ENCODE assay signal across 1 cellular context in genomic region chr19:41439441-41440222, GRCh38.
TF ChIP-seq lines count a peak whose summit lies in the region.

TSS of gene DMAC2 (minus strand) at chr19:41439912. CDS start at chr19:41439899, 13 bp downstream.

TF ChIP-seq in HepG2, 621 proteins besides CTCF, POLR2A, EP300 and RAD21 (continued from another document and continues in another):
- TF ChIP-seq, protein P1, sequence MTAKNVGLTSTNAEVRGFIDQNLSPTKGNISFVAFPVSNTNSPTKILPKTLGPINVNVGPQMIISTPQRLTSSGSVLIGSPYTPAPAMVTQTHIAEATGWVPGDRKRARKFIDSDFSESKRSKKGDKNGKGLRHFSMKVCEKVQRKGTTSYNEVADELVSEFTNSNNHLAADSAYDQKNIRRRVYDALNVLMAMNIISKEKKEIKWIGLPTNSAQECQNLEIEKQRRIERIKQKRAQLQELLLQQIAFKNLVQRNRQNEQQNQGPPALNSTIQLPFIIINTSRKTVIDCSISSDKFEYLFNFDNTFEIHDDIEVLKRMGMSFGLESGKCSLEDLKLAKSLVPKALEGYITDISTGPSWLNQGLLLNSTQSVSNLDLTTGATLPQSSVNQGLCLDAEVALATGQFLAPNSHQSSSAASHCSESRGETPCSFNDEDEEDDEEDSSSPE (CRISPR knock-in tag; IDR thresholded peaks at IDR 0.05), result peak; percentile 63
- TF ChIP-seq CHD4 (IDR thresholded peaks at IDR 0.05; ENCODE audit: borderline replicate concordance, low read length), result no peak; the same call in 1 of the 2 replicates
- no peak for TF ChIP-seq SMARCC2 (IDR thresholded peaks at IDR 0.05)
- peak; percentile 80 for TF ChIP-seq FOXC1 (CRISPR knock-in tag; IDR thresholded peaks at IDR 0.05; ENCODE audit: borderline replicate concordance)
- peak; percentile 92 for TF ChIP-seq CEBPG (CRISPR knock-in tag; IDR thresholded peaks at IDR 0.05)
- TF ChIP-seq ZSCAN20 (CRISPR knock-in tag; IDR thresholded peaks at IDR 0.05; ENCODE audit: borderline replicate concordance), result no peak
- TF ChIP-seq MTERF4 (CRISPR knock-in tag; IDR thresholded peaks at IDR 0.05), result no peak
- TF ChIP-seq NCOA5 (CRISPR knock-in tag; IDR thresholded peaks at IDR 0.05), result no peak
- TF ChIP-seq KDM4B (CRISPR knock-in tag; IDR thresholded peaks at IDR 0.05), result no peak
- TF ChIP-seq, protein P2, sequence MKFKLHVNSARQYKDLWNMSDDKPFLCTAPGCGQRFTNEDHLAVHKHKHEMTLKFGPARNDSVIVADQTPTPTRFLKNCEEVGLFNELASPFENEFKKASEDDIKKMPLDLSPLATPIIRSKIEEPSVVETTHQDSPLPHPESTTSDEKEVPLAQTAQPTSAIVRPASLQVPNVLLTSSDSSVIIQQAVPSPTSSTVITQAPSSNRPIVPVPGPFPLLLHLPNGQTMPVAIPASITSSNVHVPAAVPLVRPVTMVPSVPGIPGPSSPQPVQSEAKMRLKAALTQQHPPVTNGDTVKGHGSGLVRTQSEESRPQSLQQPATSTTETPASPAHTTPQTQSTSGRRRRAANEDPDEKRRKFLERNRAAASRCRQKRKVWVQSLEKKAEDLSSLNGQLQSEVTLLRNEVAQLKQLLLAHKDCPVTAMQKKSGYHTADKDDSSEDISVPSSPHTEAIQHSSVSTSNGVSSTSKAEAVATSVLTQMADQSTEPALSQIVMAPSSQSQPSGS (CRISPR knock-in tag; IDR thresholded peaks at IDR 0.05), result peak; percentile 39
- TF ChIP-seq, protein P3, sequence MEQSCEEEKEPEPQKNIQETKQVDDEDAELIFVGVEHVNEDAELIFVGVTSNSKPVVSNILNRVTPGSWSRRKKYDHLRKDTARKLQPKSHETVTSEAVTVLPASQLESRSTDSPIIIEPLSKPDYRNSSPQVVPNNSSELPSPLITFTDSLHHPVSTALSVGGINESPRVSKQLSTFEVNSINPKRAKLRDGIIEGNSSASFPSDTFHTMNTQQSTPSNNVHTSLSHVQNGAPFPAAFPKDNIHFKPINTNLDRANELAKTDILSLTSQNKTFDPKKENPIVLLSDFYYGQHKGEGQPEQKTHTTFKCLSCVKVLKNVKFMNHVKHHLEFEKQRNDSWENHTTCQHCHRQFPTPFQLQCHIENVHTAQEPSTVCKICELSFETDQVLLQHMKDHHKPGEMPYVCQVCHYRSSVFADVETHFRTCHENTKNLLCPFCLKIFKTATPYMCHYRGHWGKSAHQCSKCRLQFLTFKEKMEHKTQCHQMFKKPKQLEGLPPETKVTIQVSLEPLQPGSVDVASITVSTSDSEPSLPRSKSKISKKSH (CRISPR knock-in tag; IDR thresholded peaks at IDR 0.05; ENCODE audit: borderline replicate concordance), result no peak
- no peak for TF ChIP-seq ZNF292 (CRISPR knock-in tag; IDR thresholded peaks at IDR 0.05; ENCODE audit: borderline replicate concordance, low read depth)
- TF ChIP-seq ZNF629 (CRISPR knock-in tag; conservative IDR thresholded peaks at IDR 0.05), result no peak
- no peak for TF ChIP-seq ZSCAN30 (CRISPR knock-in tag; IDR thresholded peaks at IDR 0.05)
- no peak for TF ChIP-seq ZBTB21 (CRISPR knock-in tag; IDR thresholded peaks at IDR 0.05)
- TF ChIP-seq ZNF33A (CRISPR knock-in tag; IDR thresholded peaks at IDR 0.05; ENCODE audit: borderline replicate concordance), result no peak; the same call in 1 of the 2 replicates
- TF ChIP-seq SP4 (CRISPR knock-in tag; IDR thresholded peaks at IDR 0.05), result peak; percentile 85
- peak; percentile 71; the same call in 1 of the 2 replicates for TF ChIP-seq SIN3A (IDR thresholded peaks at IDR 0.05; ENCODE audit: borderline replicate concordance, low read depth, low read length)
- no peak for TF ChIP-seq SIX1 (CRISPR knock-in tag; IDR thresholded peaks at IDR 0.05; ENCODE audit: borderline replicate concordance)
- TF ChIP-seq ZNF572 (CRISPR knock-in tag; IDR thresholded peaks at IDR 0.05), result no peak
- TF ChIP-seq ZBTB25 (CRISPR knock-in tag; IDR thresholded peaks at IDR 0.05), result no peak; the same call in 1 of the 2 replicates
- TF ChIP-seq ZNF326 (CRISPR knock-in tag; IDR thresholded peaks at IDR 0.05; ENCODE audit: borderline replicate concordance), result no peak
- TF ChIP-seq, protein P4, sequence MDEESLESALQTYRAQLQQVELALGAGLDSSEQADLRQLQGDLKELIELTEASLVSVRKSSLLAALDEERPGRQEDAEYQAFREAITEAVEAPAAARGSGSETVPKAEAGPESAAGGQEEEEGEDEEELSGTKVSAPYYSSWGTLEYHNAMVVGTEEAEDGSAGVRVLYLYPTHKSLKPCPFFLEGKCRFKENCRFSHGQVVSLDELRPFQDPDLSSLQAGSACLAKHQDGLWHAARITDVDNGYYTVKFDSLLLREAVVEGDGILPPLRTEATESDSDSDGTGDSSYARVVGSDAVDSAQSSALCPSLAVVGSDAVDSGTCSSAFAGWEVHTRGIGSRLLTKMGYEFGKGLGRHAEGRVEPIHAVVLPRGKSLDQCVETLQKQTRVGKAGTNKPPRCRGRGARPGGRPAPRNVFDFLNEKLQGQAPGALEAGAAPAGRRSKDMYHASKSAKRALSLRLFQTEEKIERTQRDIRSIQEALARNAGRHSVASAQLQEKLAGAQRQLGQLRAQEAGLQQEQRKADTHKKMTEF (CRISPR knock-in tag; IDR thresholded peaks at IDR 0.05), result peak; percentile 94
- TF ChIP-seq SCMH1 (CRISPR knock-in tag; IDR thresholded peaks at IDR 0.05; ENCODE audit: borderline replicate concordance), result no peak
- TF ChIP-seq NBN (conservative IDR thresholded peaks at IDR 0.05), result no peak
- TF ChIP-seq, protein P5, sequence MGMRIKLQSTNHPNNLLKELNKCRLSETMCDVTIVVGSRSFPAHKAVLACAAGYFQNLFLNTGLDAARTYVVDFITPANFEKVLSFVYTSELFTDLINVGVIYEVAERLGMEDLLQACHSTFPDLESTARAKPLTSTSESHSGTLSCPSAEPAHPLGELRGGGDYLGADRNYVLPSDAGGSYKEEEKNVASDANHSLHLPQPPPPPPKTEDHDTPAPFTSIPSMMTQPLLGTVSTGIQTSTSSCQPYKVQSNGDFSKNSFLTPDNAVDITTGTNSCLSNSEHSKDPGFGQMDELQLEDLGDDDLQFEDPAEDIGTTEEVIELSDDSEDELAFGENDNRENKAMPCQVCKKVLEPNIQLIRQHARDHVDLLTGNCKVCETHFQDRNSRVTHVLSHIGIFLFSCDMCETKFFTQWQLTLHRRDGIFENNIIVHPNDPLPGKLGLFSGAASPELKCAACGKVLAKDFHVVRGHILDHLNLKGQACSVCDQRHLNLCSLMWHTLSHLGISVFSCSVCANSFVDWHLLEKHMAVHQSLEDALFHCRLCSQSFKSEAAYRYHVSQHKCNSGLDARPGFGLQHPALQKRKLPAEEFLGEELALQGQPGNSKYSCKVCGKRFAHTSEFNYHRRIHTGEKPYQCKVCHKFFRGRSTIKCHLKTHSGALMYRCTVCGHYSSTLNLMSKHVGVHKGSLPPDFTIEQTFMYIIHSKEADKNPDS (CRISPR knock-in tag; IDR thresholded peaks at IDR 0.05), result no peak
- TF ChIP-seq ZNF549 (CRISPR knock-in tag; IDR thresholded peaks at IDR 0.05), result no peak
- TF ChIP-seq FOSL1 (CRISPR knock-in tag; IDR thresholded peaks at IDR 0.05; ENCODE audit: borderline replicate concordance), result no peak
- TF ChIP-seq HCFC1 (IDR thresholded peaks at IDR 0.05; ENCODE audit: low read depth, low read length), result peak; percentile 46; the same call in 1 of the 2 replicates
- TF ChIP-seq PATZ1 (CRISPR knock-in tag; IDR thresholded peaks at IDR 0.05), result 0 out of 2 replicates have a peak, but pooled peaks have one; percentile 55
- peak; percentile 78 for TF ChIP-seq AHR (CRISPR knock-in tag; IDR thresholded peaks at IDR 0.05)
- no peak for TF ChIP-seq ZNF138 (CRISPR knock-in tag; IDR thresholded peaks at IDR 0.05; ENCODE audit: low read depth)
- no peak for TF ChIP-seq FOXO1 (CRISPR knock-in tag; IDR thresholded peaks at IDR 0.05)
- TF ChIP-seq, protein P6, sequence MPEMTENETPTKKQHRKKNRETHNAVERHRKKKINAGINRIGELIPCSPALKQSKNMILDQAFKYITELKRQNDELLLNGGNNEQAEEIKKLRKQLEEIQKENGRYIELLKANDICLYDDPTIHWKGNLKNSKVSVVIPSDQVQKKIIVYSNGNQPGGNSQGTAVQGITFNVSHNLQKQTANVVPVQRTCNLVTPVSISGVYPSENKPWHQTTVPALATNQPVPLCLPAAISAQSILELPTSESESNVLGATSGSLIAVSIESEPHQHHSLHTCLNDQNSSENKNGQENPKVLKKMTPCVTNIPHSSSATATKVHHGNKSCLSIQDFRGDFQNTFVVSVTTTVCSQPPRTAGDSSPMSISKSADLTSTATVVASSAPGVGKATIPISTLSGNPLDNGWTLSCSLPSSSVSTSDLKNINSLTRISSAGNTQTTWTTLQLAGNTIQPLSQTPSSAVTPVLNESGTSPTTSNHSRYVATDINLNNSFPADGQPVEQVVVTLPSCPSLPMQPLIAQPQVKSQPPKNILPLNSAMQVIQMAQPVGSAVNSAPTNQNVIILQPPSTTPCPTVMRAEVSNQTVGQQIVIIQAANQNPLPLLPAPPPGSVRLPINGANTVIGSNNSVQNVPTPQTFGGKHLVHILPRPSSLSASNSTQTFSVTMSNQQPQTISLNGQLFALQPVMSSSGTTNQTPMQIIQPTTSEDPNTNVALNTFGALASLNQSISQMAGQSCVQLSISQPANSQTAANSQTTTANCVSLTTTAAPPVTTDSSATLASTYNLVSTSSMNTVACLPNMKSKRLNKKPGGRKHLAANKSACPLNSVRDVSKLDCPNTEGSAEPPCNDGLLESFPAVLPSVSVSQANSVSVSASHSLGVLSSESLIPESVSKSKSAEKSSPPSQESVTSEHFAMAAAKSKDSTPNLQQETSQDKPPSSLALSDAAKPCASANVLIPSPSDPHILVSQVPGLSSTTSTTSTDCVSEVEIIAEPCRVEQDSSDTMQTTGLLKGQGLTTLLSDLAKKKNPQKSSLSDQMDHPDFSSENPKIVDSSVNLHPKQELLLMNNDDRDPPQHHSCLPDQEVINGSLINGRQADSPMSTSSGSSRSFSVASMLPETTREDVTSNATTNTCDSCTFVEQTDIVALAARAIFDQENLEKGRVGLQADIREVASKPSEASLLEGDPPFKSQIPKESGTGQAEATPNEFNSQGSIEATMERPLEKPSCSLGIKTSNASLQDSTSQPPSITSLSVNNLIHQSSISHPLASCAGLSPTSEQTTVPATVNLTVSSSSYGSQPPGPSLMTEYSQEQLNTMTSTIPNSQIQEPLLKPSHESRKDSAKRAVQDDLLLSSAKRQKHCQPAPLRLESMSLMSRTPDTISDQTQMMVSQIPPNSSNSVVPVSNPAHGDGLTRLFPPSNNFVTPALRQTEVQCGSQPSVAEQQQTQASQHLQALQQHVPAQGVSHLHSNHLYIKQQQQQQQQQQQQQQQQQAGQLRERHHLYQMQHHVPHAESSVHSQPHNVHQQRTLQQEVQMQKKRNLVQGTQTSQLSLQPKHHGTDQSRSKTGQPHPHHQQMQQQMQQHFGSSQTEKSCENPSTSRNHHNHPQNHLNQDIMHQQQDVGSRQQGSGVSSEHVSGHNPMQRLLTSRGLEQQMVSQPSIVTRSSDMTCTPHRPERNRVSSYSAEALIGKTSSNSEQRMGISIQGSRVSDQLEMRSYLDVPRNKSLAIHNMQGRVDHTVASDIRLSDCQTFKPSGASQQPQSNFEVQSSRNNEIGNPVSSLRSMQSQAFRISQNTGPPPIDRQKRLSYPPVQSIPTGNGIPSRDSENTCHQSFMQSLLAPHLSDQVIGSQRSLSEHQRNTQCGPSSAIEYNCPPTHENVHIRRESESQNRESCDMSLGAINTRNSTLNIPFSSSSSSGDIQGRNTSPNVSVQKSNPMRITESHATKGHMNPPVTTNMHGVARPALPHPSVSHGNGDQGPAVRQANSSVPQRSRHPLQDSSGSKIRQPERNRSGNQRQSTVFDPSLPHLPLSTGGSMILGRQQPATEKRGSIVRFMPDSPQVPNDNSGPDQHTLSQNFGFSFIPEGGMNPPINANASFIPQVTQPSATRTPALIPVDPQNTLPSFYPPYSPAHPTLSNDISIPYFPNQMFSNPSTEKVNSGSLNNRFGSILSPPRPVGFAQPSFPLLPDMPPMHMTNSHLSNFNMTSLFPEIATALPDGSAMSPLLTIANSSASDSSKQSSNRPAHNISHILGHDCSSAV (CRISPR knock-in tag; IDR thresholded peaks at IDR 0.05; ENCODE audit: borderline replicate concordance), result no peak
- TF ChIP-seq DR1 (CRISPR knock-in tag; IDR thresholded peaks at IDR 0.05), result 0 out of 2 replicates have a peak, but pooled peaks have one; percentile 39
- no peak for TF ChIP-seq NFE2L1 (CRISPR knock-in tag; IDR thresholded peaks at IDR 0.05; ENCODE audit: borderline replicate concordance)
- TF ChIP-seq RELA (CRISPR knock-in tag; IDR thresholded peaks at IDR 0.05), result no peak
- peak; percentile 93 for TF ChIP-seq POLR2AphosphoS5 (IDR thresholded peaks at IDR 0.05; ENCODE audit: low read depth, low read length)
- peak; percentile 77 for TF ChIP-seq KMT2B (CRISPR knock-in tag; IDR thresholded peaks at IDR 0.05)
- TF ChIP-seq MLLT10 (CRISPR knock-in tag; IDR thresholded peaks at IDR 0.05), result no peak
- no peak for TF ChIP-seq KLF15 (CRISPR knock-in tag; IDR thresholded peaks at IDR 0.05; ENCODE audit: borderline replicate concordance)
